In genomic region chr1:25217598-25218232, GRCh38 we compare ENCODE assay signal across 1 cellular context.
TF ChIP-seq lines count a peak whose summit lies in the region.

No MANE protein-coding gene starts in this region.

TF ChIP-seq in H1, 55 proteins besides CTCF, POLR2A, EP300 and RAD21:
- no peak for TF ChIP-seq TEAD4 (IDR thresholded peaks at IDR 0.05; ENCODE audit: low read depth, low read length)
- TF ChIP-seq SP2 (IDR thresholded peaks at IDR 0.05; ENCODE audit: low read length), result no peak
- TF ChIP-seq GABPA (IDR thresholded peaks at IDR 0.05; ENCODE audit: borderline replicate concordance, insufficient read depth, low read length), result no peak
- no peak for TF ChIP-seq ASH2L (IDR thresholded peaks at IDR 0.05; ENCODE audit: low read length)
- no peak for TF ChIP-seq CBX8 (IDR thresholded peaks at IDR 0.05; ENCODE audit: borderline replicate concordance, low read depth, low read length)
- no peak for TF ChIP-seq RNF2 (IDR thresholded peaks at IDR 0.05; ENCODE audit: borderline replicate concordance, low read depth, low read length, missing control alignments, poor library complexity, severe bottlenecking)
- TF ChIP-seq NRF1 (IDR thresholded peaks at IDR 0.05; ENCODE audit: low read depth, low read length), result no peak
- no peak for TF ChIP-seq CEBPB (IDR thresholded peaks at IDR 0.05; ENCODE audit: low read depth, low read length)
- no peak for TF ChIP-seq TAF7 (optimal IDR thresholded peaks at IDR 0.05; ENCODE audit: borderline replicate concordance, low read depth, low read length)
- no peak for TF ChIP-seq JUN (IDR thresholded peaks at IDR 0.05; ENCODE audit: low read depth, low read length)
- TF ChIP-seq BCL11A (IDR thresholded peaks at IDR 0.05; ENCODE audit: low read depth in 2 of 2, low read length in 2 of 2), result no peak
- TF ChIP-seq PHF8 (conservative IDR thresholded peaks at IDR 0.05; ENCODE audit: low read depth, low read length), result no peak
- no peak for TF ChIP-seq POU5F1 (IDR thresholded peaks at IDR 0.05; ENCODE audit: low read depth, low read length)
- TF ChIP-seq SRF (IDR thresholded peaks at IDR 0.05; ENCODE audit: low read depth, low read length), result no peak
- TF ChIP-seq SP1 (IDR thresholded peaks at IDR 0.05; ENCODE audit: low read depth, low read length), result no peak
- no peak for TF ChIP-seq E2F6 (IDR thresholded peaks at IDR 0.05)
- TF ChIP-seq TAF1 (IDR thresholded peaks at IDR 0.05; ENCODE audit: low read depth, low read length), result no peak
TF ChIP-seq in H1: peak in this region for 0.
